In genomic region chr10:132335189-132336063, GRCh38 we compare ENCODE assay signal across 1 cellular context.
TF ChIP-seq lines count a peak whose summit lies in the region.

No MANE protein-coding gene starts in this region.

TF ChIP-seq in GM12878, 131 proteins besides CTCF, POLR2A, EP300 and RAD21 (continued from another document):
- TF ChIP-seq ZNF687 (IDR thresholded peaks at IDR 0.05) (peak; percentile 36; the same call in 1 of the 2 replicates), CHD2 (IDR thresholded peaks at IDR 0.05; ENCODE audit: borderline replicate concordance, low read depth, low read length) (peak; percentile 55; the same call in 1 of the 2 replicates), SRF (IDR thresholded peaks at IDR 0.05; ENCODE audit: low read depth in 2 of 2, low read length in 2 of 2) (no peak), JUNB (IDR thresholded peaks at IDR 0.05) (peak; percentile 65), ZBED1 (IDR thresholded peaks at IDR 0.05; ENCODE audit: borderline replicate concordance) (no peak), IRF3 (IDR thresholded peaks at IDR 0.05) (no peak), SMARCA5 (IDR thresholded peaks at IDR 0.05) (no peak), RFX5 (IDR thresholded peaks at IDR 0.05; ENCODE audit: low read depth, low read length) (peak; percentile 15; the same call in 1 of the 2 replicates), SP1 (IDR thresholded peaks at IDR 0.05; ENCODE audit: low read depth, low read length) (peak; percentile 77), CEBPZ (IDR thresholded peaks at IDR 0.05; ENCODE audit: low read depth, low read length) (peak; percentile 10; the same call in 1 of the 2 replicates), PKNOX1 (IDR thresholded peaks at IDR 0.05) (peak; percentile 74)
TF ChIP-seq in GM12878: peak in this region for 10.
